In the genomic region with DNA sequence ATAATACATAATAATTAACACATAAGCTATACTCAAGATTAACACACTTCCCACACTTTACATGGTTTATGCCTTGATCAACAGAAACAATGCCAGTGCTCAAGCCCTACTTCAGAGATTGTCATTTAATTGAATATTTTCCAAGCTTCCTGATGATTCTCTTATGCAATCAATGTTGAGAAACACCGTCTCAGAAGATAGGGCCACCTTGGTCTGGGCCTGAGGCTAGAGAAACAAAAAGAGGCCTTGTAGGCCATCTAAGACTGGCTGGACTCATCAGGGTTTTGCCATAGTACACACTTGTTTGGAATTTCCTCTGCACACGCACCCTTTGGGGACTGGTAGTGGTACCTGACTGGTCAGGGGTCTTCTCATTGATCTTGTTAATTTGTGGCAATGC, we compare ENCODE assay signal across 1 cellular context.
TF ChIP-seq lines count a peak whose summit lies in the region.

No MANE protein-coding gene starts in this region.

TF ChIP-seq in HepG2, 621 proteins besides CTCF, POLR2A, EP300 and RAD21:
- no peak for TF ChIP-seq PAWR (CRISPR knock-in tag; IDR thresholded peaks at IDR 0.05; ENCODE audit: borderline replicate concordance)
- TF ChIP-seq HNF1A (IDR thresholded peaks at IDR 0.05; ENCODE audit: low read depth): no peak
- TF ChIP-seq HNF1A (CRISPR knock-in tag; IDR thresholded peaks at IDR 0.05; ENCODE audit: borderline replicate concordance): no peak
- TF ChIP-seq GATAD1 (CRISPR knock-in tag; IDR thresholded peaks at IDR 0.05): no peak
- no peak for TF ChIP-seq ZGPAT (CRISPR knock-in tag; IDR thresholded peaks at IDR 0.05)
- no peak for TF ChIP-seq ZNF326 (CRISPR knock-in tag; IDR thresholded peaks at IDR 0.05; ENCODE audit: borderline replicate concordance)
- TF ChIP-seq ZNF121 (CRISPR knock-in tag; IDR thresholded peaks at IDR 0.05): no peak
- no peak for TF ChIP-seq ARID5B (CRISPR knock-in tag; IDR thresholded peaks at IDR 0.05)
- no peak for TF ChIP-seq RARG (CRISPR knock-in tag; IDR thresholded peaks at IDR 0.05; ENCODE audit: low read depth)
- TF ChIP-seq, protein P1, sequence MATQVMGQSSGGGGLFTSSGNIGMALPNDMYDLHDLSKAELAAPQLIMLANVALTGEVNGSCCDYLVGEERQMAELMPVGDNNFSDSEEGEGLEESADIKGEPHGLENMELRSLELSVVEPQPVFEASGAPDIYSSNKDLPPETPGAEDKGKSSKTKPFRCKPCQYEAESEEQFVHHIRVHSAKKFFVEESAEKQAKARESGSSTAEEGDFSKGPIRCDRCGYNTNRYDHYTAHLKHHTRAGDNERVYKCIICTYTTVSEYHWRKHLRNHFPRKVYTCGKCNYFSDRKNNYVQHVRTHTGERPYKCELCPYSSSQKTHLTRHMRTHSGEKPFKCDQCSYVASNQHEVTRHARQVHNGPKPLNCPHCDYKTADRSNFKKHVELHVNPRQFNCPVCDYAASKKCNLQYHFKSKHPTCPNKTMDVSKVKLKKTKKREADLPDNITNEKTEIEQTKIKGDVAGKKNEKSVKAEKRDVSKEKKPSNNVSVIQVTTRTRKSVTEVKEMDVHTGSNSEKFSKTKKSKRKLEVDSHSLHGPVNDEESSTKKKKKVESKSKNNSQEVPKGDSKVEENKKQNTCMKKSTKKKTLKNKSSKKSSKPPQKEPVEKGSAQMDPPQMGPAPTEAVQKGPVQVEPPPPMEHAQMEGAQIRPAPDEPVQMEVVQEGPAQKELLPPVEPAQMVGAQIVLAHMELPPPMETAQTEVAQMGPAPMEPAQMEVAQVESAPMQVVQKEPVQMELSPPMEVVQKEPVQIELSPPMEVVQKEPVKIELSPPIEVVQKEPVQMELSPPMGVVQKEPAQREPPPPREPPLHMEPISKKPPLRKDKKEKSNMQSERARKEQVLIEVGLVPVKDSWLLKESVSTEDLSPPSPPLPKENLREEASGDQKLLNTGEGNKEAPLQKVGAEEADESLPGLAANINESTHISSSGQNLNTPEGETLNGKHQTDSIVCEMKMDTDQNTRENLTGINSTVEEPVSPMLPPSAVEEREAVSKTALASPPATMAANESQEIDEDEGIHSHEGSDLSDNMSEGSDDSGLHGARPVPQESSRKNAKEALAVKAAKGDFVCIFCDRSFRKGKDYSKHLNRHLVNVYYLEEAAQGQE (IDR thresholded peaks at IDR 0.05; ENCODE audit: borderline replicate concordance in 1 of 2, low read depth in 1 of 2, low read length in 2 of 2): no peak
- TF ChIP-seq BRD4 (CRISPR knock-in tag; IDR thresholded peaks at IDR 0.05): no peak
- no peak for TF ChIP-seq GATAD2A (CRISPR knock-in tag; IDR thresholded peaks at IDR 0.05)
- no peak for TF ChIP-seq SP2 (CRISPR knock-in tag; IDR thresholded peaks at IDR 0.05)
- TF ChIP-seq SKI (IDR thresholded peaks at IDR 0.05; ENCODE audit: partially characterized antibody): no peak
- no peak for TF ChIP-seq ZNF44 (CRISPR knock-in tag; IDR thresholded peaks at IDR 0.05)
- TF ChIP-seq ZNF432 (CRISPR knock-in tag; IDR thresholded peaks at IDR 0.05; ENCODE audit: borderline replicate concordance): no peak
- TF ChIP-seq TBP (CRISPR knock-in tag; IDR thresholded peaks at IDR 0.05): no peak
- TF ChIP-seq IKZF1 (IDR thresholded peaks at IDR 0.05): no peak
- no peak for TF ChIP-seq CHCHD3 (CRISPR knock-in tag; IDR thresholded peaks at IDR 0.05)
- TF ChIP-seq ZNF549 (CRISPR knock-in tag; IDR thresholded peaks at IDR 0.05): no peak
